23 cellular contexts compared by ENCODE assay signal in genomic region chr12:13241833-13242232, GRCh38. TPM values are rescaled to one million over a fixed set of nuclear protein-coding genes. Genes with fewer than 3 reads are reported as not detected.
DNase-seq lines count a peak whose midpoint lies in the region; ATAC-seq and TF ChIP-seq lines count a peak whose summit lies in the region.
"Had no signal": no experiment of that assay in that cellular context is flagged by ENCODE, and none has a peak within 500 bp of the region (broad histone marks: within the 10 kb centered on the region; RNA-seq: fewer than 3 reads in every experiment).

No MANE protein-coding gene starts in this region.

- H3K27ac Mint-ChIP-seq in activated naive CD4-positive, alpha-beta T cell treated with anti-CD3 and anti-CD28 coated beads, Interleukin-2, amount 50 U/mL, for 72 hours = no peak overlapping the region
- H3K27ac Mint-ChIP-seq in activated naive CD8-positive, alpha-beta T cell treated with anti-CD3 and anti-CD28 coated beads, Interleukin-2, amount 50 U/mL, for 24 hours = no peak overlapping the region
- H3K27ac Mint-ChIP-seq: activated T-helper 1 cell treated with anti-CD3 and anti-CD28 coated beads, Interleukin-12 subunit alpha, Interleukin-12 subunit beta, Interleukin-2, Interleukin-4 antibody, amounts not matched to agents 30 ng/mL and 10 ng/mL and 1 ng/mL, durations not matched to agents 14 hours and 24 hours and 36 hours; IgD-negative memory B cell; memory B cell; nephron had no signal

- H3K36me3 ChIP-seq in transverse colon = no peaks in the 10 kb centered on the region
- H3K36me3 ChIP-seq: esophagus muscularis mucosa, heart right ventricle had no signal

- H3K4me1 ChIP-seq in transverse colon = peaks cover 0 to 10% (median 0%) of the 10 kb centered on the region in 4 donors
- H3K4me1 ChIP-seq: esophagus muscularis mucosa, heart right ventricle had no signal

- H3K4me3 ChIP-seq in transverse colon = no peak overlapping the region
- H3K4me3 ChIP-seq: esophagus muscularis mucosa, heart right ventricle, skin epidermis had no signal

- TF ChIP-seq CTCF in transverse colon (IDR thresholded peaks at IDR 0.05) = no peak

- no peak for TF ChIP-seq EP300 in transverse colon (IDR thresholded peaks at IDR 0.05; ENCODE audit: low read depth)

- ATAC-seq in activated naive CD4-positive, alpha-beta T cell treated with anti-CD3 and anti-CD28 coated beads, Interleukin-2, amount 50 U/mL, for 72 hours = peak; percentile 24 to 57
- ATAC-seq in GM18867 (IDR thresholded peaks at IDR 0.05; ENCODE audit: unreplicated experiment) = no peak
- ATAC-seq in activated naive CD8-positive, alpha-beta T cell treated with anti-CD3 and anti-CD28 coated beads, Interleukin-2, amount 50 U/mL, for 24 hours = no peak
- ATAC-seq: heart right ventricle had no signal

- H3K27me3 Mint-ChIP-seq in activated naive CD8-positive, alpha-beta T cell treated with anti-CD3 and anti-CD28 coated beads, Interleukin-2, amount 50 U/mL, for 24 hours = peaks cover 9% of the 10 kb centered on the region

- in situ Hi-C loops in transverse colon (cut with MboI; ENCODE audit: low pct_ligation_motif_present in 1 of 4, low pct_unique_long_range_greater_than_20kb in 1 of 4, low sequenced_read_pairs in 3 of 4) = no loop called here

- no peak overlapping the region for H3K4me3 Mint-ChIP-seq in activated naive CD8-positive, alpha-beta T cell treated with anti-CD3 and anti-CD28 coated beads, Interleukin-2, amount 50 U/mL, for 24 hours
- H3K4me3 Mint-ChIP-seq: activated T-helper 1 cell treated with anti-CD3 and anti-CD28 coated beads, Interleukin-12 subunit alpha, Interleukin-12 subunit beta, Interleukin-2, Interleukin-4 antibody, amounts not matched to agents 30 ng/mL and 10 ng/mL and 1 ng/mL, durations not matched to agents 14 hours and 24 hours and 36 hours; IgD-negative memory B cell; memory B cell; nephron had no signal

- TF ChIP-seq POLR2A in transverse colon (IDR thresholded peaks at IDR 0.05) = no peak

- no peaks in the 10 kb centered on the region for H3K4me1 Mint-ChIP-seq in activated naive CD8-positive, alpha-beta T cell treated with anti-CD3 and anti-CD28 coated beads, Interleukin-2, amount 50 U/mL, for 24 hours
- H3K4me1 Mint-ChIP-seq: memory B cell, nephron had no signal

- WGBS in transverse colon (ENCODE audit: low coverage in 1 of 2), 2 donors = 52 to 54% methylated on average over 2 of the region's 2 CpGs

- H3K36me3 Mint-ChIP-seq in activated naive CD4-positive, alpha-beta T cell treated with anti-CD3 and anti-CD28 coated beads, Interleukin-2, amount 50 U/mL, for 72 hours = no peaks in the 10 kb centered on the region
- H3K36me3 Mint-ChIP-seq in activated naive CD8-positive, alpha-beta T cell treated with anti-CD3 and anti-CD28 coated beads, Interleukin-2, amount 50 U/mL, for 24 hours (ENCODE audit: low read depth) = no peaks in the 10 kb centered on the region
- H3K36me3 Mint-ChIP-seq: memory B cell had no signal

- no peak for DNase-seq in activated naive CD4-positive, alpha-beta T cell treated with anti-CD3 and anti-CD28 coated beads, Interleukin-2, amount 50 U/mL, for 72 hours (ENCODE audit: low spot score in 2 of 2)
- no peak for DNase-seq in activated naive CD4-positive, alpha-beta T cell treated with Interleukin-2 at 50 U/mL for 16 hours
- DNase-seq in amniotic epithelial cell (ENCODE audit: low read depth) = peak; percentile 28
- peak; percentile 29 for DNase-seq in iris pigment epithelial cell (ENCODE audit: low read depth)
- DNase-seq in transverse colon = peak; percentile 52
- no peak for DNase-seq in H4 (ENCODE audit: low spot score)
- no peak for DNase-seq in activated naive CD8-positive, alpha-beta T cell treated with anti-CD3 and anti-CD28 coated beads, Interleukin-2, amount 50 U/mL, for 24 hours
- DNase-seq: C1 segment of cervical spinal cord; heart right ventricle; MM.1S; NCI-H1694; NCI-H748 treated with DMSO at 0.1 percent for 48 hours; OCI-M1; posterior cingulate gyrus; SK-N-SH; stimulated activated CD4-positive, alpha-beta T cell treated with anti-CD3 and anti-CD28 coated beads, Interleukin-2, amount 100 ng/mL, for 48 hours had no signal

- intact Hi-C loops in transverse colon (cut with DNase I; ENCODE audit: low total_unique reads) = no loop called here

- no peaks in the 10 kb centered on the region for H3K27me3 ChIP-seq in transverse colon
- H3K27me3 ChIP-seq: esophagus muscularis mucosa, heart right ventricle had no signal

- no peaks in the 10 kb centered on the region for H3K9me3 Mint-ChIP-seq in activated naive CD4-positive, alpha-beta T cell treated with anti-CD3 and anti-CD28 coated beads, Interleukin-2, amount 50 U/mL, for 72 hours
- H3K9me3 Mint-ChIP-seq in activated naive CD8-positive, alpha-beta T cell treated with anti-CD3 and anti-CD28 coated beads, Interleukin-2, amount 50 U/mL, for 24 hours = no peaks in the 10 kb centered on the region
- H3K9me3 Mint-ChIP-seq: activated T-helper 1 cell treated with anti-CD3 and anti-CD28 coated beads, Interleukin-12 subunit alpha, Interleukin-12 subunit beta, Interleukin-2, Interleukin-4 antibody, amounts not matched to agents 30 ng/mL and 10 ng/mL and 1 ng/mL, durations not matched to agents 14 hours and 24 hours and 36 hours; memory B cell; nephron had no signal

- peak overlapping the region; percentile 43 to 59 (median 54) for H3K27ac ChIP-seq in transverse colon
- H3K27ac ChIP-seq: esophagus muscularis mucosa, heart right ventricle, skin epidermis had no signal

- no peaks in the 10 kb centered on the region for H3K9me3 ChIP-seq in transverse colon
- H3K9me3 ChIP-seq: esophagus muscularis mucosa, heart right ventricle, SK-N-SH had no signal

RNA-seq across cellular contexts. Expression of gene EMP1, which starts 45.3 kb away (rescaled TPM):
- 1 to 10 TPM; 1.4 to 9.2 TPM for total RNA-seq in activated naive CD4-positive, alpha-beta T cell treated with anti-CD3 and anti-CD28 coated beads, Interleukin-2, amount 50 U/mL, for 72 hours
- 100 to 1,000 TPM in 3 of 4 donors, 10 to 100 TPM in 1; 43.2 to 837 (median 738) TPM for total RNA-seq in transverse colon
- 44.5 and 97.8 TPM in 2 replicates for total RNA-seq in H4 (2014; rRNA removed; shearing (Covaris generic))

Comparison
In these comparisons a context has a peak if more than half of its experiments do, and no peak if none do; other contexts are left out.
1. ATAC-seq: peak in activated naive CD4-positive, alpha-beta T cell treated with anti-CD3 and anti-CD28 coated beads, Interleukin-2, amount 50 U/mL, for 72 hours (2 of 2); none in GM18867 (single experiment) and activated naive CD8-positive, alpha-beta T cell treated with anti-CD3 and anti-CD28 coated beads, Interleukin-2, amount 50 U/mL, for 24 hours (single experiment).
2. DNase-seq: peak in amniotic epithelial cell (single experiment), iris pigment epithelial cell (single experiment) and transverse colon (single experiment); none in activated naive CD4-positive, alpha-beta T cell treated with anti-CD3 and anti-CD28 coated beads, Interleukin-2, amount 50 U/mL, for 72 hours (0 of 2), activated naive CD4-positive, alpha-beta T cell treated with Interleukin-2 at 50 U/mL for 16 hours (single experiment), H4 (single experiment) and activated naive CD8-positive, alpha-beta T cell treated with anti-CD3 and anti-CD28 coated beads, Interleukin-2, amount 50 U/mL, for 24 hours (single experiment).